8 cellular contexts compared by ENCODE assay signal in the genomic region with DNA sequence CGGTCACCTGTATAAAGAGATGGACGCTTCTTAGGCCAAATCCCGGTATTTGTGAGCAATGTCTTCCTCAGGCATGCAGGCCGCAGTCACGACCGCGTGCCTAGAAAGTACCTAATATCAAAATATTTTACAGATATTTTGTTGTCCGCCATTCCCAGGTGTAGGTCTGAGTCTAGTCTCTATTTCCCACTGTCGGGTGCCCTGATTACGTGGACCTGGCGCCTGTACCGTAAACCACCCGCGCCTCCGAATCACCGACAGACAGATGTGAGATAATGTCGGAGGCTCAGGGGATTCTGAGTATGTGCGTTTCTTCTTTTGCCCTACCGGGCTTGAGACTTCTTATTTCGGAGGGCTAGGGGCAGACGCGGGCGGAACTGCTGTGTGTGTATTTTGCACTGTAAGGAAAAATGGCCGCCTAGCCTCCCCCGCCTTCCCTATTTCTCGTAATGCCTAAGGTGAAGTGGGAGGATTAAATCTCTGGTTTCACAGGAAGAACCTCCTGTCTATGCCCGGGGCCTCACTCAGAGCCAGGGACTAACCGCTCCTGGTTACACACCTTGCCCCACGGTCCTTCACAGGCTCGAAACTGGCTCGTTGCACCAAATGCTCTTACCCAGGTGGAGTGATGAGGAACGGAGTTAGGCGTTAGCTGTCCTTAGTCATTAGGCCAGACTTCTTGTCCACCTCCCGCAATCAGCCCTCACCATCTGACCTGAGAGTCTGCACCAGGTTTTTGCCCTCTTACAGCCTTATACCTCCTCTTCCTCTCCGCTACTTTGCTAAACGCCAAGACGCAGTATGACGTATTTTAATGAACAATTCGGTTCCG. TPM values are rescaled to one million over a fixed set of nuclear protein-coding genes. Genes with fewer than 3 reads are reported as not detected.
DNase-seq lines count a peak whose midpoint lies in the region; ATAC-seq and TF ChIP-seq lines count a peak whose summit lies in the region.

No MANE protein-coding gene starts in this region.

- no peaks in the 10 kb centered on the region for H3K4me1 Mint-ChIP-seq in activated T-cell treated with anti-CD3 and anti-CD28 coated beads, Interleukin-2, amount 50 U/mL, for 72 hours (ENCODE audit: low read depth)

- ATAC-seq in HG03469 (IDR thresholded peaks at IDR 0.05; ENCODE audit: unreplicated experiment) (peak; percentile 37), omental fat pad (ENCODE audit: low FRiP score) (no peak)
- peak in 1 of 2 donors; percentile 55 for ATAC-seq in activated T-cell treated with anti-CD3 and anti-CD28 coated beads, Interleukin-2, amount 50 U/mL, for 72 hours (replicated peaks in 1 of 2)

- in situ Hi-C loops in G401 (cut with HindIII; ENCODE audit: low sequenced_read_pairs) = no loop called here

- TF ChIP-seq CTCF in omental fat pad (IDR thresholded peaks at IDR 0.05) = no peak

- H3K27ac ChIP-seq in thymus (ENCODE audit: low read depth) = peak overlapping the region; percentile 92

- H3K4me1 ChIP-seq in thymus (ENCODE audit: control insufficient read depth, insufficient read depth, low read length) = no peaks in the 10 kb centered on the region

- H3K9me3 ChIP-seq in thymus (ENCODE audit: control insufficient read depth) = no peaks in the 10 kb centered on the region

- no peaks in the 10 kb centered on the region for H3K36me3 ChIP-seq in thymus (ENCODE audit: control insufficient read depth, insufficient read depth)

- H3K4me3 Mint-ChIP-seq in activated T-cell treated with anti-CD3 and anti-CD28 coated beads, Interleukin-2, amount 50 U/mL, for 72 hours = peak overlapping the region in 1 of 2 donors; percentile 93

- H3K9me3 Mint-ChIP-seq in activated T-cell treated with anti-CD3 and anti-CD28 coated beads, Interleukin-2, amount 50 U/mL, for 72 hours = no peaks in the 10 kb centered on the region

- H3K36me3 Mint-ChIP-seq in activated T-cell treated with anti-CD3 and anti-CD28 coated beads, Interleukin-2, amount 50 U/mL, for 72 hours (ENCODE audit: insufficient read depth in 2 of 2) = peaks cover 0 to 5% of the 10 kb centered on the region in 2 donors

- no peaks in the 10 kb centered on the region for H3K27me3 ChIP-seq in thymus (ENCODE audit: control insufficient read depth, insufficient read depth)

- WGBS in thymus = under 1% methylated on average over 40 of the region's 40 CpGs

- H3K27me3 Mint-ChIP-seq in activated T-cell treated with anti-CD3 and anti-CD28 coated beads, Interleukin-2, amount 50 U/mL, for 72 hours (ENCODE audit: low read depth) = no peaks in the 10 kb centered on the region

- DNase-seq in G401 (ENCODE audit: low spot score) = peak; percentile 59
- DNase-seq in activated T-cell treated with anti-CD3 and anti-CD28 coated beads, Interleukin-2, amount 50 U/mL, for 72 hours = peak in 1 of 2 donors; percentile 42
- DNase-seq in kidney glomerular epithelial cell (lab: John Stamatoyannopoulos, UW) = peak; percentile 33
- no peak for DNase-seq in OCI-M2 (lab: John Stamatoyannopoulos, UW; ENCODE audit: unreplicated experiment)
- DNase-seq in DMS 273 treated with DMSO at 0.1 percent for 48 hours (lab: John Stamatoyannopoulos, UW) = no peak
- DNase-seq in omental fat pad (ENCODE audit: low spot score) = no peak

- peak overlapping the region; percentile 69 for H3K4me3 ChIP-seq in thymus (ENCODE audit: low read length)

- H3K27ac Mint-ChIP-seq in activated T-cell treated with anti-CD3 and anti-CD28 coated beads, Interleukin-2, amount 50 U/mL, for 72 hours = peak overlapping the region; percentile 87

RNA-seq across cellular contexts. Expression of a gene that starts 38.1 kb away (rescaled TPM):
- 6.4 and 9.2 TPM in 2 replicates for total RNA-seq in G401 (2014; rRNA removed; shearing (Covaris generic))
- 10 to 100 TPM in 1 of 2 donors, not detected in 1; 20.4 TPM for total RNA-seq in activated T-cell treated with anti-CD3 and anti-CD28 coated beads, Interleukin-2, amount 50 U/mL, for 72 hours
- 67.7 TPM for polyA plus RNA-seq in thymus
- 10 to 100 TPM in 2 of 4 donors, under 1 TPM in 2; 0.06 to 24.3 (median 12.3) TPM for total RNA-seq in omental fat pad

Comparison
In these comparisons a context has a peak if more than half of its experiments do, and no peak if none do; other contexts are left out.
1. DNase-seq: peak in G401 (single experiment) and kidney glomerular epithelial cell (single experiment); none in OCI-M2 (single experiment), DMS 273 treated with DMSO at 0.1 percent for 48 hours (single experiment) and omental fat pad (single experiment).